26 cellular contexts compared by ENCODE assay signal in genomic region chr1:154358519-154358918, GRCh38. TPM values are rescaled to one million over a fixed set of nuclear protein-coding genes. Genes with fewer than 3 reads are reported as not detected.
DNase-seq lines count a peak whose midpoint lies in the region; ATAC-seq and TF ChIP-seq lines count a peak whose summit lies in the region.
"Had no signal": no experiment of that assay in that cellular context is flagged by ENCODE, and none has a peak within 500 bp of the region (broad histone marks: within the 10 kb centered on the region; RNA-seq: fewer than 3 reads in every experiment).

No MANE protein-coding gene starts in this region.

- H3K4me2 ChIP-seq in neuronal stem cell (ENCODE audit: insufficient read depth, low read length, poor library complexity, severe bottlenecking): no peak overlapping the region
- H3K4me2 ChIP-seq: A549, BLaER1 had no signal

- no peak overlapping the region for H2BK15ac ChIP-seq in neuronal stem cell (ENCODE audit: low read length)

- H3K9me3 ChIP-seq in neuronal stem cell (replicated peaks in 1 of 2; ENCODE audit: control insufficient read depth in 2 of 2, insufficient read depth in 1 of 2, low read depth in 1 of 2, low read length in 2 of 2): peaks cover 0 to 4% of the 10 kb centered on the region in 2 donors
- H3K9me3 ChIP-seq: A549, BE2C, BLaER1 had no signal

- H3K4me1 Mint-ChIP-seq in chondrocyte (ENCODE audit: low read depth): peaks cover 6% of the 10 kb centered on the region

- peaks cover 2% of the 10 kb centered on the region for H3K27me3 Mint-ChIP-seq in chondrocyte (ENCODE audit: low read depth)
- H3K27me3 Mint-ChIP-seq: CD4-positive, alpha-beta memory T cell; CD4-positive, CD25-positive, alpha-beta regulatory T cell; CD8-positive, alpha-beta memory T cell had no signal

- H3K27ac Mint-ChIP-seq in chondrocyte (ENCODE audit: unreplicated experiment): no peak overlapping the region
- H3K27ac Mint-ChIP-seq: CD14-positive monocyte; CD4-positive, alpha-beta memory T cell; CD4-positive, CD25-positive, alpha-beta regulatory T cell; CD8-positive, alpha-beta memory T cell had no signal

- no peak overlapping the region for H2BK5ac ChIP-seq in neuronal stem cell (ENCODE audit: low read length)

- H4K91ac ChIP-seq in neuronal stem cell (ENCODE audit: low read depth, low read length, poor library complexity): no peak overlapping the region

- no CpG with 5 or more reads among the region's 8 CpGs for WGBS in neuronal stem cell (ENCODE audit: extremely low coverage in 2 of 2, insufficient read length in 2 of 2, insufficient replicate concordance in 1 of 2), 2 donors

- no peak overlapping the region for H2AK5ac ChIP-seq in neuronal stem cell (ENCODE audit: low read depth, low read length)

- no peak overlapping the region for H3K27ac ChIP-seq in neuronal stem cell (replicated peaks; ENCODE audit: low read length)
- H3K27ac ChIP-seq: 22Rv1, A549, BLaER1 had no signal

- TF ChIP-seq CTCF in chondrocyte (IDR thresholded peaks at IDR 0.05): no peak

- H3K36me3 Mint-ChIP-seq in chondrocyte (ENCODE audit: low read depth): no peaks in the 10 kb centered on the region
- H3K36me3 Mint-ChIP-seq: CD14-positive monocyte; CD4-positive, alpha-beta memory T cell; CD4-positive, CD25-positive, alpha-beta regulatory T cell; CD8-positive, alpha-beta memory T cell had no signal

- H2AFZ ChIP-seq in neuronal stem cell (ENCODE audit: low read length): peak overlapping the region; percentile 34

- H3K9me3 Mint-ChIP-seq in chondrocyte (ENCODE audit: low read depth): no peaks in the 10 kb centered on the region
- H3K9me3 Mint-ChIP-seq: CD4-positive, alpha-beta memory T cell; CD4-positive, CD25-positive, alpha-beta regulatory T cell; CD8-positive, alpha-beta memory T cell had no signal

- no peak for ATAC-seq in GM21528 (IDR thresholded peaks at IDR 0.05; ENCODE audit: low FRiP score, unreplicated experiment)
- ATAC-seq: A549, GM12878 had no signal

- H3K23ac ChIP-seq in neuronal stem cell (ENCODE audit: low read depth, low read length, poor library complexity): no peak overlapping the region

- no peak overlapping the region for H3K14ac ChIP-seq in neuronal stem cell (ENCODE audit: low read length)

- no peaks in the 10 kb centered on the region for H3K27me3 ChIP-seq in neuronal stem cell (ENCODE audit: control insufficient read depth in 3 of 3, insufficient read depth in 3 of 3, low read depth in 1 of 3, low read length in 3 of 3)
- H3K27me3 ChIP-seq: BE2C, BLaER1 had no signal

- peak; percentile 0 for DNase-seq in AG08395 (ENCODE audit: low spot score)
- DNase-seq in chondrocyte (ENCODE audit: low spot score): peak; percentile 19
- DNase-seq in neuronal stem cell (ENCODE audit: low spot score): no peak
- no peak for DNase-seq in activated naive CD4-positive, alpha-beta T cell (lab: John Stamatoyannopoulos, UW)
- DNase-seq in T-helper 9 cell: no peak
- DNase-seq: BE2C; C1 segment of cervical spinal cord; CD4-positive, alpha-beta memory T cell; CD4-positive, CD25-positive, alpha-beta regulatory T cell; CD8-positive, alpha-beta memory T cell; COR-L47; DMS 273 treated with DMSO at 0.1 percent for 48 hours; DMS153; DMS53; DMS79; DND-41; EL; GDM1 had no signal

- no peak overlapping the region for H3K4me3 Mint-ChIP-seq in chondrocyte (ENCODE audit: unreplicated experiment)
- H3K4me3 Mint-ChIP-seq: CD14-positive monocyte; CD4-positive, alpha-beta memory T cell; CD4-positive, CD25-positive, alpha-beta regulatory T cell; CD8-positive, alpha-beta memory T cell had no signal

- no peak overlapping the region for H2BK12ac ChIP-seq in neuronal stem cell (ENCODE audit: low read length)

- H3K18ac ChIP-seq in neuronal stem cell (ENCODE audit: low read length): no peak overlapping the region

- H3K36me3 ChIP-seq in neuronal stem cell (replicated peaks in 1 of 2; ENCODE audit: control insufficient read depth in 2 of 2, insufficient read depth in 2 of 2, low read length in 2 of 2): no peaks in the 10 kb centered on the region
- H3K36me3 ChIP-seq: BE2C, BLaER1 had no signal

- H4K8ac ChIP-seq in neuronal stem cell (ENCODE audit: low read depth, low read length): no peak overlapping the region

- no peak overlapping the region for H3K4ac ChIP-seq in neuronal stem cell (ENCODE audit: low read length)

- H3K9ac ChIP-seq in neuronal stem cell (ENCODE audit: low read depth, low read length, poor library complexity): no peak overlapping the region
- H3K9ac ChIP-seq: BLaER1 had no signal

- no peak overlapping the region for H2BK120ac ChIP-seq in neuronal stem cell (ENCODE audit: low read depth, low read length)

- peaks cover 2 to 9% of the 10 kb centered on the region in 2 donors for H3K4me1 ChIP-seq in neuronal stem cell (ENCODE audit: control insufficient read depth in 2 of 2, insufficient read depth in 1 of 2, low read depth in 1 of 2, low read length in 2 of 2)

- H3K79me1 ChIP-seq in neuronal stem cell (ENCODE audit: low read depth, low read length): no peaks in the 10 kb centered on the region

- H3K4me3 ChIP-seq in neuronal stem cell (ENCODE audit: low read length in 2 of 2): no peak overlapping the region
- H3K4me3 ChIP-seq: A549, BLaER1, GM12878 had no signal

RNA-seq across cellular contexts. Expression of gene ATP8B2, which starts 33.2 kb away (rescaled TPM):
- 83.1 to 133 TPM (median 86.6 TPM) in 3 replicates for total RNA-seq in chondrocyte
- polyA plus RNA-seq in neuronal stem cell (2013, experiment 1 of 2): 23.7 TPM
- polyA plus RNA-seq in neuronal stem cell (2013, experiment 2 of 2): 22.1 TPM

RNA-seq across cellular contexts. Expression of gene AQP10, which starts 37.6 kb away (rescaled TPM):
- total RNA-seq in chondrocyte: not detected in 3 replicates
- polyA plus RNA-seq in neuronal stem cell (2013, experiment 1 of 2): not detected
- not detected for polyA plus RNA-seq in neuronal stem cell (2013, experiment 2 of 2)
- total RNA-seq: A172; CD4-positive, alpha-beta memory T cell; CD8-positive, alpha-beta memory T cell; Daoy; GM12878 had no signal
- polyA plus RNA-seq: A549; CD4-positive, alpha-beta memory T cell; CD4-positive, CD25-positive, alpha-beta regulatory T cell; CD8-positive, alpha-beta memory T cell; GM12878 had no signal

RNA-seq across cellular contexts. Expression of gene IL6R, which starts 46.6 kb away (rescaled TPM):
- total RNA-seq in chondrocyte: 1.1 to 1.4 TPM (median 1.3 TPM) in 3 replicates
- 0.08 TPM for polyA plus RNA-seq in neuronal stem cell (2013, experiment 1 of 2)
- 0.10 TPM for polyA plus RNA-seq in neuronal stem cell (2013, experiment 2 of 2)

Comparison
In these comparisons a context has a peak if more than half of its experiments do, and no peak if none do; other contexts are left out.
1. DNase-seq: peak in AG08395 (single experiment) and chondrocyte (single experiment); none in neuronal stem cell (single experiment), activated naive CD4-positive, alpha-beta T cell (0 of 4) and T-helper 9 cell (single experiment).